8 cellular contexts compared by ENCODE assay signal in the genomic region with DNA sequence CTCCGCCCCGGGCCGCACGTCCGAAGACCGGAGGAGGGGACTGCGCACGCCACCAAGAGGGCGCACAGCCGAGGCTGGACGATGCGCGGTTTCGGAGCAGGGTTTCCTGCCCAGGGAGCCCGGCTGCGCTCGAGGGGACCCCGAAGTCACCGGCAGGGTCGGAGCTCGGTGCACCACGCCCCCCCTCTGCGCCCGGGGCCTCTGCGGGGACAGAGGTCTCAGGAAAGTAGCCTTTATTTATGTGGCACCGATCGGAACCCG.
DNase-seq lines count a peak whose midpoint lies in the region; ATAC-seq lines count a peak whose summit lies in the region.

No MANE protein-coding gene starts in this region.

- peaks cover 42% of the 10 kb centered on the region for H3K27me3 ChIP-seq in H7 (ENCODE audit: control insufficient read depth, insufficient read depth, low read length)
- H3K27me3 ChIP-seq in iPS-18a (ENCODE audit: control insufficient read depth, insufficient read depth, low read length): peaks cover 42% of the 10 kb centered on the region

- H3K9ac ChIP-seq in ES-I3 (ENCODE audit: low read depth, low read length) (peak overlapping the region; percentile 78), iPS-18a (ENCODE audit: low read length) (peak overlapping the region; percentile 17)

- H3K9me3 ChIP-seq in ES-I3 (ENCODE audit: control insufficient read depth, insufficient read depth, low read length) (no peaks in the 10 kb centered on the region), iPS-18a (ENCODE audit: control insufficient read depth, low read depth, low read length) (no peaks in the 10 kb centered on the region)

- no peak overlapping the region for H3K27ac ChIP-seq in iPS-18a (ENCODE audit: low read length)

- H3K36me3 ChIP-seq in ES-I3 (ENCODE audit: insufficient read depth, low read length) (no peaks in the 10 kb centered on the region), H7 (replicated peaks; ENCODE audit: control insufficient read depth, insufficient read depth, low read length) (no peaks in the 10 kb centered on the region), iPS-18a (ENCODE audit: control insufficient read depth, low read depth, low read length) (no peaks in the 10 kb centered on the region)

- peaks cover 0 to 6% of the 10 kb centered on the region in 2 donors for H3K36me3 Mint-ChIP-seq in activated naive CD4-positive, alpha-beta T cell treated with anti-CD3 and anti-CD28 coated beads, Interleukin-2, amount 50 U/mL, for 72 hours

- no peaks in the 10 kb centered on the region for H3K9me3 Mint-ChIP-seq in activated naive CD4-positive, alpha-beta T cell treated with anti-CD3 and anti-CD28 coated beads, Interleukin-2, amount 50 U/mL, for 72 hours

- no peak for DNase-seq in H7
- DNase-seq in NCI-H460 (ENCODE audit: extremely low read depth, low read depth): peak; percentile 3
- peak in 1 of 2 donors; percentile 45 for DNase-seq in activated naive CD4-positive, alpha-beta T cell treated with anti-CD3 and anti-CD28 coated beads, Interleukin-2, amount 50 U/mL, for 72 hours (ENCODE audit: low spot score in 2 of 2)
- DNase-seq in stimulated activated CD4-positive, alpha-beta T cell treated with anti-CD3 and anti-CD28 coated beads, Interleukin-1b, Interleukin-23, amount 100 ng/mL, for 48 hours: peak; percentile 35
- DNase-seq in kidney glomerular epithelial cell (lab: John Stamatoyannopoulos, UW): no peak
- no peak for DNase-seq in NCI-H82 (lab: John Stamatoyannopoulos, UW)

- peak overlapping the region; percentile 74 for H3K4me3 ChIP-seq in H7 (ENCODE audit: insufficient read depth, low read depth, low read length)
- peak overlapping the region; percentile 76 for H3K4me3 ChIP-seq in iPS-18a (ENCODE audit: low read length)

- peak; percentile 6 to 20 for ATAC-seq in activated naive CD4-positive, alpha-beta T cell treated with anti-CD3 and anti-CD28 coated beads, Interleukin-2, amount 50 U/mL, for 72 hours

- H3K27ac Mint-ChIP-seq in activated naive CD4-positive, alpha-beta T cell treated with anti-CD3 and anti-CD28 coated beads, Interleukin-2, amount 50 U/mL, for 72 hours: peak overlapping the region in 1 of 2 donors; percentile 97

- H3K4me1 ChIP-seq in ES-I3 (ENCODE audit: insufficient read depth, low read length) (0 out of 2 replicates have a peak, but pooled peaks cover 3% of the 10 kb centered on the region), iPS-18a (ENCODE audit: control insufficient read depth, low read depth, low read length) (peaks cover 5% of the 10 kb centered on the region)

Comparison
In these comparisons a context has a peak if more than half of its experiments do, and no peak if none do; other contexts are left out.
1. DNase-seq: peak in NCI-H460 (single experiment) and stimulated activated CD4-positive, alpha-beta T cell treated with anti-CD3 and anti-CD28 coated beads, Interleukin-1b, Interleukin-23, amount 100 ng/mL, for 48 hours (single experiment); none in H7 (single experiment), kidney glomerular epithelial cell (single experiment) and NCI-H82 (single experiment).